ENCODE assay signal across 1 cellular context in the genomic region with DNA sequence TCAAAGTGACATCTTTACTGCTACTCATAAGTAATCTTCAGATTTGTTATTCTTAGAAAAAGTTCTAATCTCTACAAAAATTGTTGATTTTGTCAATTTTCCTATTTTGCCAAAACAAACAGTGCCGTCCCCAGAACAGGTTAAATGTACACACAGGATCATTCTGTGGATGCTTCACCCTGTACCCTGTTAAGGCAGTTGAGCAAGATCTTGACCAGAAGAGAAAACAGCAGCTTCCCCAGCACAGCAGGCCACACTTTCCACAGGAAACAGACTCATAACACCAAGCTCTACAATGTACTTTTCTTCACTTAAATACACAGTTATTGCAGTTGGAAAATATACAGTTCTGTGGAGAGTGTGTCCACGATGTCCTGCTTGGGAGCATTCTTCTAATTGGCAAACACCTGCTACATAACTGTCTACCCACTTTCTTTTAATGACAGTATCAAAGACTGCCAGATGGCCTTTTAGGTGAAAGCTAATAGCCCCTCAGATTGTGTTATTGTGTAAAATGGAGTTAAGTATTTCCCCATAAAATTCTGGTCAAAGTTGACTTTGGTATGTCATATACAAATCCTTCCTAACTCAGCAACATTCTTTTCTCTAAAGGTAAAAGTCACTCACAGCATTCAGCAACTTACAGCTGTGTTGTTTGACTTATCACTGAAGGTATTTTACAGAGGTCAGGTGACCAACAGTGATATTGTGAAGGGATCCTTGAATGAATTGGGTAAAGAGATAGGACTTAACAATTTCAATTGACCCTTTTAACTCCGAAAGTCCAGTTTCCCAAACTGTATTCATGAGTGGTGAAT.
A peak's percentile ranks its signal among the peaks of the same experiment; 100 is the strongest.
TF ChIP-seq lines count a peak whose summit lies in the region.

No MANE protein-coding gene starts in this region.

TF ChIP-seq in HepG2, 621 proteins besides CTCF, POLR2A, EP300 and RAD21 (continued from another document and continues in another):
- peak; percentile 81 for TF ChIP-seq KMT2A (CRISPR knock-in tag; IDR thresholded peaks at IDR 0.05)
- TF ChIP-seq, protein P1, sequence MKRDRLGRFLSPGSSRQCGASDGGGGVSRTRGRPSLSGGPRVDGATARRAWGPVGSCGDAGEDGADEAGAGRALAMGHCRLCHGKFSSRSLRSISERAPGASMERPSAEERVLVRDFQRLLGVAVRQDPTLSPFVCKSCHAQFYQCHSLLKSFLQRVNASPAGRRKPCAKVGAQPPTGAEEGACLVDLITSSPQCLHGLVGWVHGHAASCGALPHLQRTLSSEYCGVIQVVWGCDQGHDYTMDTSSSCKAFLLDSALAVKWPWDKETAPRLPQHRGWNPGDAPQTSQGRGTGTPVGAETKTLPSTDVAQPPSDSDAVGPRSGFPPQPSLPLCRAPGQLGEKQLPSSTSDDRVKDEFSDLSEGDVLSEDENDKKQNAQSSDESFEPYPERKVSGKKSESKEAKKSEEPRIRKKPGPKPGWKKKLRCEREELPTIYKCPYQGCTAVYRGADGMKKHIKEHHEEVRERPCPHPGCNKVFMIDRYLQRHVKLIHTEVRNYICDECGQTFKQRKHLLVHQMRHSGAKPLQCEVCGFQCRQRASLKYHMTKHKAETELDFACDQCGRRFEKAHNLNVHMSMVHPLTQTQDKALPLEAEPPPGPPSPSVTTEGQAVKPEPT (CRISPR knock-in tag; IDR thresholded peaks at IDR 0.05; ENCODE audit: low read depth), result no peak
- TF ChIP-seq ZFP90 (CRISPR knock-in tag; IDR thresholded peaks at IDR 0.05; ENCODE audit: borderline replicate concordance), result peak; percentile 61; the same call in 1 of the 2 replicates
- TF ChIP-seq ZNF274 (CRISPR knock-in tag; IDR thresholded peaks at IDR 0.05), result no peak
- TF ChIP-seq ZNF441 (CRISPR knock-in tag; IDR thresholded peaks at IDR 0.05; ENCODE audit: borderline replicate concordance), result peak; percentile 72
- TF ChIP-seq, protein P2, sequence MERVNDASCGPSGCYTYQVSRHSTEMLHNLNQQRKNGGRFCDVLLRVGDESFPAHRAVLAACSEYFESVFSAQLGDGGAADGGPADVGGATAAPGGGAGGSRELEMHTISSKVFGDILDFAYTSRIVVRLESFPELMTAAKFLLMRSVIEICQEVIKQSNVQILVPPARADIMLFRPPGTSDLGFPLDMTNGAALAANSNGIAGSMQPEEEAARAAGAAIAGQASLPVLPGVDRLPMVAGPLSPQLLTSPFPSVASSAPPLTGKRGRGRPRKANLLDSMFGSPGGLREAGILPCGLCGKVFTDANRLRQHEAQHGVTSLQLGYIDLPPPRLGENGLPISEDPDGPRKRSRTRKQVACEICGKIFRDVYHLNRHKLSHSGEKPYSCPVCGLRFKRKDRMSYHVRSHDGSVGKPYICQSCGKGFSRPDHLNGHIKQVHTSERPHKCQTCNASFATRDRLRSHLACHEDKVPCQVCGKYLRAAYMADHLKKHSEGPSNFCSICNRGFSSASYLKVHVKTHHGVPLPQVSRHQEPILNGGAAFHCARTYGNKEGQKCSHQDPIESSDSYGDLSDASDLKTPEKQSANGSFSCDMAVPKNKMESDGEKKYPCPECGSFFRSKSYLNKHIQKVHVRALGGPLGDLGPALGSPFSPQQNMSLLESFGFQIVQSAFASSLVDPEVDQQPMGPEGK (CRISPR knock-in tag; IDR thresholded peaks at IDR 0.05), result peak; percentile 64; the same call in 1 of the 2 replicates
- TF ChIP-seq CBX1 (IDR thresholded peaks at IDR 0.05; ENCODE audit: low read depth), result peak; percentile 42
- TF ChIP-seq ZNF235 (CRISPR knock-in tag; IDR thresholded peaks at IDR 0.05; ENCODE audit: borderline replicate concordance), result no peak
- TF ChIP-seq THYN1 (CRISPR knock-in tag; IDR thresholded peaks at IDR 0.05; ENCODE audit: borderline replicate concordance, low read depth), result peak; percentile 22; the same call in 1 of the 2 replicates
- TF ChIP-seq, protein P3, sequence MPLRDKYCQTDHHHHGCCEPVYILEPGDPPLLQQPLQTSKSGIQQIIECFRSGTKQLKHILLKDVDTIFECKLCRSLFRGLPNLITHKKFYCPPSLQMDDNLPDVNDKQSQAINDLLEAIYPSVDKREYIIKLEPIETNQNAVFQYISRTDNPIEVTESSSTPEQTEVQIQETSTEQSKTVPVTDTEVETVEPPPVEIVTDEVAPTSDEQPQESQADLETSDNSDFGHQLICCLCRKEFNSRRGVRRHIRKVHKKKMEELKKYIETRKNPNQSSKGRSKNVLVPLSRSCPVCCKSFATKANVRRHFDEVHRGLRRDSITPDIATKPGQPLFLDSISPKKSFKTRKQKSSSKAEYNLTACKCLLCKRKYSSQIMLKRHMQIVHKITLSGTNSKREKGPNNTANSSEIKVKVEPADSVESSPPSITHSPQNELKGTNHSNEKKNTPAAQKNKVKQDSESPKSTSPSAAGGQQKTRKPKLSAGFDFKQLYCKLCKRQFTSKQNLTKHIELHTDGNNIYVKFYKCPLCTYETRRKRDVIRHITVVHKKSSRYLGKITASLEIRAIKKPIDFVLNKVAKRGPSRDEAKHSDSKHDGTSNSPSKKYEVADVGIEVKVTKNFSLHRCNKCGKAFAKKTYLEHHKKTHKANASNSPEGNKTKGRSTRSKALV (CRISPR knock-in tag; IDR thresholded peaks at IDR 0.05), result peak; percentile 46
- peak; percentile 83 for TF ChIP-seq NR2F2 (IDR thresholded peaks at IDR 0.05; ENCODE audit: borderline replicate concordance, low read depth)
- TF ChIP-seq, protein P4, sequence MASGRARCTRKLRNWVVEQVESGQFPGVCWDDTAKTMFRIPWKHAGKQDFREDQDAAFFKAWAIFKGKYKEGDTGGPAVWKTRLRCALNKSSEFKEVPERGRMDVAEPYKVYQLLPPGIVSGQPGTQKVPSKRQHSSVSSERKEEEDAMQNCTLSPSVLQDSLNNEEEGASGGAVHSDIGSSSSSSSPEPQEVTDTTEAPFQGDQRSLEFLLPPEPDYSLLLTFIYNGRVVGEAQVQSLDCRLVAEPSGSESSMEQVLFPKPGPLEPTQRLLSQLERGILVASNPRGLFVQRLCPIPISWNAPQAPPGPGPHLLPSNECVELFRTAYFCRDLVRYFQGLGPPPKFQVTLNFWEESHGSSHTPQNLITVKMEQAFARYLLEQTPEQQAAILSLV (CRISPR knock-in tag; IDR thresholded peaks at IDR 0.05; ENCODE audit: borderline replicate concordance), result peak; percentile 54; the same call in 1 of the 2 replicates
- TF ChIP-seq ZFP36L2 (CRISPR knock-in tag; IDR thresholded peaks at IDR 0.05), result no peak
- no peak for TF ChIP-seq ZNF790 (CRISPR knock-in tag; IDR thresholded peaks at IDR 0.05; ENCODE audit: borderline replicate concordance)
- TF ChIP-seq, protein P5, sequence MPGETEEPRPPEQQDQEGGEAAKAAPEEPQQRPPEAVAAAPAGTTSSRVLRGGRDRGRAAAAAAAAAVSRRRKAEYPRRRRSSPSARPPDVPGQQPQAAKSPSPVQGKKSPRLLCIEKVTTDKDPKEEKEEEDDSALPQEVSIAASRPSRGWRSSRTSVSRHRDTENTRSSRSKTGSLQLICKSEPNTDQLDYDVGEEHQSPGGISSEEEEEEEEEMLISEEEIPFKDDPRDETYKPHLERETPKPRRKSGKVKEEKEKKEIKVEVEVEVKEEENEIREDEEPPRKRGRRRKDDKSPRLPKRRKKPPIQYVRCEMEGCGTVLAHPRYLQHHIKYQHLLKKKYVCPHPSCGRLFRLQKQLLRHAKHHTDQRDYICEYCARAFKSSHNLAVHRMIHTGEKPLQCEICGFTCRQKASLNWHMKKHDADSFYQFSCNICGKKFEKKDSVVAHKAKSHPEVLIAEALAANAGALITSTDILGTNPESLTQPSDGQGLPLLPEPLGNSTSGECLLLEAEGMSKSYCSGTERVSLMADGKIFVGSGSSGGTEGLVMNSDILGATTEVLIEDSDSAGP (CRISPR knock-in tag; IDR thresholded peaks at IDR 0.05; ENCODE audit: borderline replicate concordance), result no peak
- TF ChIP-seq, protein P6, sequence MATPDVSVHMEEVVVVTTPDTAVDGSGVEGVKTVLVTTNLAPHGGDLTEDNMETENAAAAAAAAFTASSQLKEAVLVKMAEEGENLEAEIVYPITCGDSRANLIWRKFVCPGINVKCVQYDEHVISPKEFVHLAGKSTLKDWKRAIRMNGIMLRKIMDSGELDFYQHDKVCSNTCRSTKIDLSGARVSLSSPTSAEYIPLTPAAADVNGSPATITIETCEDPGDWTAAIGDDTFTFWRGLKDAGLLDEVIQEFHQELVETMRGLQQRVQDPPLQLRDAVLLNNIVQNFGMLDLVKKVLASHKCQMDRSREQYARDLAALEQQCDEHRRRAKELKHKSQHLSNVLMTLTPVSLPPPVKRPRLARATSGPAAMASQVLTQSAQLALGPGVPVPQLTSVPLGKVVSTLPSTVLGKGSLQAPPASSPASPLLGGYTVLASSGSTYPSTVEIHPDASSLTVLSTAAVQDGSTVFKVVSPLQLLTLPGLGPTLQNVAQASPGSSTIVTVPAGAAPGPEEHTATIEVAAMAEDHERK (CRISPR knock-in tag; IDR thresholded peaks at IDR 0.05; ENCODE audit: low read depth), result no peak
- no peak for TF ChIP-seq ZNF766 (CRISPR knock-in tag; IDR thresholded peaks at IDR 0.05; ENCODE audit: borderline replicate concordance)
- TF ChIP-seq, protein P7, sequence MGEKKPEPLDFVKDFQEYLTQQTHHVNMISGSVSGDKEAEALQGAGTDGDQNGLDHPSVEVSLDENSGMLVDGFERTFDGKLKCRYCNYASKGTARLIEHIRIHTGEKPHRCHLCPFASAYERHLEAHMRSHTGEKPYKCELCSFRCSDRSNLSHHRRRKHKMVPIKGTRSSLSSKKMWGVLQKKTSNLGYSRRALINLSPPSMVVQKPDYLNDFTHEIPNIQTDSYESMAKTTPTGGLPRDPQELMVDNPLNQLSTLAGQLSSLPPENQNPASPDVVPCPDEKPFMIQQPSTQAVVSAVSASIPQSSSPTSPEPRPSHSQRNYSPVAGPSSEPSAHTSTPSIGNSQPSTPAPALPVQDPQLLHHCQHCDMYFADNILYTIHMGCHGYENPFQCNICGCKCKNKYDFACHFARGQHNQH (CRISPR knock-in tag; IDR thresholded peaks at IDR 0.05), result peak; percentile 99
- peak; percentile 29 to 39; a peak in 2 of 4 replicates for TF ChIP-seq MAFK (conservative IDR thresholded peaks at IDR 0.05 in 1 of 2, IDR thresholded peaks at IDR 0.05 in 1 of 2; ENCODE audit: low read length in 2 of 2)
- TF ChIP-seq HNRNPLL (IDR thresholded peaks at IDR 0.05; ENCODE audit: low read depth, low read length, poor library complexity, severe bottlenecking), result no peak
- TF ChIP-seq, protein P8, sequence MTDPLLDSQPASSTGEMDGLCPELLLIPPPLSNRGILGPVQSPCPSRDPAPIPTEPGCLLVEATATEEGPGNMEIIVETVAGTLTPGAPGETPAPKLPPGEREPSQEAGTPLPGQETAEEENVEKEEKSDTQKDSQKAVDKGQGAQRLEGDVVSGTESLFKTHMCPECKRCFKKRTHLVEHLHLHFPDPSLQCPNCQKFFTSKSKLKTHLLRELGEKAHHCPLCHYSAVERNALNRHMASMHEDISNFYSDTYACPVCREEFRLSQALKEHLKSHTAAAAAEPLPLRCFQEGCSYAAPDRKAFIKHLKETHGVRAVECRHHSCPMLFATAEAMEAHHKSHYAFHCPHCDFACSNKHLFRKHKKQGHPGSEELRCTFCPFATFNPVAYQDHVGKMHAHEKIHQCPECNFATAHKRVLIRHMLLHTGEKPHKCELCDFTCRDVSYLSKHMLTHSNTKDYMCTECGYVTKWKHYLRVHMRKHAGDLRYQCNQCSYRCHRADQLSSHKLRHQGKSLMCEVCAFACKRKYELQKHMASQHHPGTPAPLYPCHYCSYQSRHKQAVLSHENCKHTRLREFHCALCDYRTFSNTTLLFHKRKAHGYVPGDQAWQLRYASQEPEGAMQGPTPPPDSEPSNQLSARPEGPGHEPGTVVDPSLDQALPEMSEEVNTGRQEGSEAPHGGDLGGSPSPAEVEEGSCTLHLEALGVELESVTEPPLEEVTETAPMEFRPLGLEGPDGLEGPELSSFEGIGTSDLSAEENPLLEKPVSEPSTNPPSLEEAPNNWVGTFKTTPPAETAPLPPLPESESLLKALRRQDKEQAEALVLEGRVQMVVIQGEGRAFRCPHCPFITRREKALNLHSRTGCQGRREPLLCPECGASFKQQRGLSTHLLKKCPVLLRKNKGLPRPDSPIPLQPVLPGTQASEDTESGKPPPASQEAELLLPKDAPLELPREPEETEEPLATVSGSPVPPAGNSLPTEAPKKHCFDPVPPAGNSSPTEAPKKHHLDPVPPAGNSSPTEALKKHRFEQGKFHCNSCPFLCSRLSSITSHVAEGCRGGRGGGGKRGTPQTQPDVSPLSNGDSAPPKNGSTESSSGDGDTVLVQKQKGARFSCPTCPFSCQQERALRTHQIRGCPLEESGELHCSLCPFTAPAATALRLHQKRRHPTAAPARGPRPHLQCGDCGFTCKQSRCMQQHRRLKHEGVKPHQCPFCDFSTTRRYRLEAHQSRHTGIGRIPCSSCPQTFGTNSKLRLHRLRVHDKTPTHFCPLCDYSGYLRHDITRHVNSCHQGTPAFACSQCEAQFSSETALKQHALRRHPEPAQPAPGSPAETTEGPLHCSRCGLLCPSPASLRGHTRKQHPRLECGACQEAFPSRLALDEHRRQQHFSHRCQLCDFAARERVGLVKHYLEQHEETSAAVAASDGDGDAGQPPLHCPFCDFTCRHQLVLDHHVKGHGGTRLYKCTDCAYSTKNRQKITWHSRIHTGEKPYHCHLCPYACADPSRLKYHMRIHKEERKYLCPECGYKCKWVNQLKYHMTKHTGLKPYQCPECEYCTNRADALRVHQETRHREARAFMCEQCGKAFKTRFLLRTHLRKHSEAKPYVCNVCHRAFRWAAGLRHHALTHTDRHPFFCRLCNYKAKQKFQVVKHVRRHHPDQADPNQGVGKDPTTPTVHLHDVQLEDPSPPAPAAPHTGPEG (CRISPR knock-in tag; IDR thresholded peaks at IDR 0.05), result no peak; the same call in 1 of the 2 replicates
- TF ChIP-seq, protein P9, sequence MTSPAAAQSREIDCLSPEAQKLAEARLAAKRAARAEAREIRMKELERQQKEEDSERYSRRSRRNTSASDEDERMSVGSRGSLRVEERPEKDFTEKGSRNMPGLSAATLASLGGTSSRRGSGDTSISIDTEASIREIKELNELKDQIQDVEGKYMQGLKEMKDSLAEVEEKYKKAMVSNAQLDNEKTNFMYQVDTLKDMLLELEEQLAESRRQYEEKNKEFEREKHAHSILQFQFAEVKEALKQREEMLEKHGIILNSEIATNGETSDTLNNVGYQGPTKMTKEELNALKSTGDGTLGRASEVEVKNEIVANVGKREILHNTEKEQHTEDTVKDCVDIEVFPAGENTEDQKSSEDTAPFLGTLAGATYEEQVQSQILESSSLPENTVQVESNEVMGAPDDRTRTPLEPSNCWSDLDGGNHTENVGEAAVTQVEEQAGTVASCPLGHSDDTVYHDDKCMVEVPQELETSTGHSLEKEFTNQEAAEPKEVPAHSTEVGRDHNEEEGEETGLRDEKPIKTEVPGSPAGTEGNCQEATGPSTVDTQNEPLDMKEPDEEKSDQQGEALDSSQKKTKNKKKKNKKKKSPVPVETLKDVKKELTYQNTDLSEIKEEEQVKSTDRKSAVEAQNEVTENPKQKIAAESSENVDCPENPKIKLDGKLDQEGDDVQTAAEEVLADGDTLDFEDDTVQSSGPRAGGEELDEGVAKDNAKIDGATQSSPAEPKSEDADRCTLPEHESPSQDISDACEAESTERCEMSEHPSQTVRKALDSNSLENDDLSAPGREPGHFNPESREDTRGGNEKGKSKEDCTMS (CRISPR knock-in tag; conservative IDR thresholded peaks at IDR 0.05), result no peak; the same call in 1 of the 2 replicates
- TF ChIP-seq, protein P10, sequence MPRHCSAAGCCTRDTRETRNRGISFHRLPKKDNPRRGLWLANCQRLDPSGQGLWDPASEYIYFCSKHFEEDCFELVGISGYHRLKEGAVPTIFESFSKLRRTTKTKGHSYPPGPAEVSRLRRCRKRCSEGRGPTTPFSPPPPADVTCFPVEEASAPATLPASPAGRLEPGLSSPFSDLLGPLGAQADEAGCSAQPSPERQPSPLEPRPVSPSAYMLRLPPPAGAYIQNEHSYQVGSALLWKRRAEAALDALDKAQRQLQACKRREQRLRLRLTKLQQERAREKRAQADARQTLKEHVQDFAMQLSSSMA (CRISPR knock-in tag; IDR thresholded peaks at IDR 0.05), result no peak
- peak; percentile 40; the same call in 1 of the 2 replicates for TF ChIP-seq EHMT2 (IDR thresholded peaks at IDR 0.05; ENCODE audit: borderline replicate concordance, low read depth, low read length)
- TF ChIP-seq ZNF350 (CRISPR knock-in tag; IDR thresholded peaks at IDR 0.05; ENCODE audit: borderline replicate concordance, low read depth), result no peak
- peak; percentile 100 for TF ChIP-seq GATAD2A (CRISPR knock-in tag; IDR thresholded peaks at IDR 0.05)
- TF ChIP-seq ZNF558 (CRISPR knock-in tag; IDR thresholded peaks at IDR 0.05; ENCODE audit: borderline replicate concordance), result peak; percentile 42; the same call in 1 of the 2 replicates
- TF ChIP-seq ZNF788 (CRISPR knock-in tag; IDR thresholded peaks at IDR 0.05; ENCODE audit: borderline replicate concordance), result peak; percentile 79; the same call in 1 of the 2 replicates
